8 cellular contexts compared by ENCODE assay signal in genomic region chr1:23619299-23620188, GRCh38.
DNase-seq lines count a peak whose midpoint lies in the region; ATAC-seq and TF ChIP-seq lines count a peak whose summit lies in the region.

No MANE protein-coding gene starts in this region.

- peak overlapping the region; percentile 58 for H3K4me3 ChIP-seq in left ventricle myocardium inferior

- DNase-seq in GM13976 (ENCODE audit: low spot score) (peak; percentile 89), NCI-H774 (lab: John Stamatoyannopoulos, UW) (peak; percentile 32), activated T-helper 1 cell treated with Interleukin-2 at 50 U/mL for 16 hours (ENCODE audit: low read depth) (peak; percentile 88), left ventricle myocardium inferior (no peak), superior temporal gyrus (ENCODE audit: extremely low spot score) (no peak)
- peak; percentile 52 to 63 for DNase-seq in stimulated activated CD4-positive, alpha-beta T cell treated with anti-CD3 and anti-CD28 coated beads, Interleukin-12 subunit alpha, Interleukin-12 subunit beta, amount 100 ng/mL, for 24 hours (ENCODE audit: low read depth in 2 of 2)

- H3K36me3 ChIP-seq in left ventricle myocardium inferior: no peaks in the 10 kb centered on the region

- H3K9me3 ChIP-seq in left ventricle myocardium inferior (replicated peaks): no peaks in the 10 kb centered on the region

- H3K27me3 ChIP-seq in left ventricle myocardium inferior (ENCODE audit: low read depth): peaks cover 43% of the 10 kb centered on the region

- in situ Hi-C loops in GM13976 (cut with MboI; ENCODE audit: low sequenced_read_pairs, unreplicated experiment): no loop called here

- intact Hi-C loops in left ventricle myocardium inferior (cut with micrococcal nuclease): no loop called here

- ATAC-seq in HG03095 (IDR thresholded peaks at IDR 0.05; ENCODE audit: unreplicated experiment) (peak; percentile 50), HG03097 (IDR thresholded peaks at IDR 0.05; ENCODE audit: low FRiP score, unreplicated experiment) (no peak)

- H3K4me1 ChIP-seq in left ventricle myocardium inferior: peaks cover 4% of the 10 kb centered on the region

- H3K27ac ChIP-seq in left ventricle myocardium inferior (replicated peaks): no peak overlapping the region

- TF ChIP-seq CTCF in GM13976 (IDR thresholded peaks at IDR 0.05; ENCODE audit: borderline replicate concordance, control extremely low read depth, extremely low read depth, insufficient read depth, missing control alignments): no peak
- TF ChIP-seq CTCF in left ventricle myocardium inferior (IDR thresholded peaks at IDR 0.05; ENCODE audit: borderline replicate concordance): no peak

Comparison
In these comparisons a context has a peak if more than half of its experiments do, and no peak if none do; other contexts are left out.
1. DNase-seq: peak in GM13976 (single experiment), NCI-H774 (single experiment), activated T-helper 1 cell treated with Interleukin-2 at 50 U/mL for 16 hours (single experiment) and stimulated activated CD4-positive, alpha-beta T cell treated with anti-CD3 and anti-CD28 coated beads, Interleukin-12 subunit alpha, Interleukin-12 subunit beta, amount 100 ng/mL, for 24 hours (2 of 2); none in left ventricle myocardium inferior (single experiment) and superior temporal gyrus (single experiment).